Comparison of ENCODE assay signal across 14 cellular contexts in the genomic region with DNA sequence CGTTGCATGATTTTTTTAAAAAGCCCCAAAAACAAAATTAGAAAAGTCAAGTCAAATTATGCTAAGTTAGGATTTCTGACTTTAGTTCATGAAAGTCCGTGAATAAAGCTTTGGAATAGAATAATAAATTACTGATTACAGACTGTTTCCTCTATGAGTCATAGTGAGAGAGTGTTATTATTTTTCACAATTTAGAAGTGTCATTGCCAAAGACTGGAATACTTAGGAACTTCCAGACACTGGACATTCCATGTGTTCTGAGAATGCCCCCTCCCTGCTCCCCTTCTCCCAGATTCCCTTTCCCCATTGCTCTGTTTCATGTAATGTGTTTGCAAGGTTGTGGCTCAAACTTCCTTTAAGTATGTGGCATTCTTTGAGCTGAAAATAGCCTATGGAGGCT.
DNase-seq lines count a peak whose midpoint lies in the region; ATAC-seq and TF ChIP-seq lines count a peak whose summit lies in the region.
"Had no signal": no experiment of that assay in that cellular context is flagged by ENCODE, and none has a peak within 500 bp of the region (broad histone marks: within the 10 kb centered on the region; RNA-seq: fewer than 3 reads in every experiment).

No MANE protein-coding gene starts in this region.

- no peak for TF ChIP-seq POLR2A in adrenal gland (IDR thresholded peaks at IDR 0.05)

- H3K27ac ChIP-seq in adrenal gland (peak overlapping the region in 4 of 5 donors; percentile 47 to 70 (median 56)), foreskin keratinocyte (no peak overlapping the region)
- H3K27ac ChIP-seq: uterus had no signal

- 11 to 15% (median 12%) methylated on average over 2 of the region's 2 CpGs for WGBS in adrenal gland, 4 donors

- H3K9me3 ChIP-seq in adrenal gland (replicated peaks in 1 of 3) = no peaks in the 10 kb centered on the region
- H3K9me3 ChIP-seq in MG63 = no peaks in the 10 kb centered on the region
- H3K9me3 ChIP-seq: uterus had no signal

- TF ChIP-seq CTCF in adrenal gland (IDR thresholded peaks at IDR 0.05) (no peak), foreskin keratinocyte (conservative IDR thresholded peaks at IDR 0.05) (no peak)

- H3K4me1 ChIP-seq in adrenal gland (replicated peaks in 1 of 2) (peaks cover 12 to 33% of the 10 kb centered on the region in 2 donors), foreskin keratinocyte (peaks cover 10% of the 10 kb centered on the region)
- H3K4me1 ChIP-seq: uterus had no signal

- ATAC-seq in foreskin keratinocyte (peak; percentile 30), HG03108 (IDR thresholded peaks at IDR 0.05; ENCODE audit: unreplicated experiment) (no peak), GM18873 (IDR thresholded peaks at IDR 0.05; ENCODE audit: low FRiP score, unreplicated experiment) (no peak)

- peak; percentile 52 for DNase-seq in GM04504 (ENCODE audit: low read depth)
- no peak for DNase-seq in adrenal gland
- no peak for DNase-seq in foreskin keratinocyte
- peak; percentile 40 for DNase-seq in skeletal muscle cell (ENCODE audit: low read depth)
- DNase-seq in MG63 = no peak
- no peak for DNase-seq in SHP77 (lab: John Stamatoyannopoulos, UW)
- DNase-seq: activated effector memory CD4-positive, alpha-beta T cell treated with Interleukin-2 at 50 U/mL for 16 hours; DND-41; foreskin melanocyte; naive B cell; stimulated activated CD4-positive, alpha-beta T cell treated with anti-CD3 and anti-CD28 coated beads, Interleukin-4, amount 100 ng/mL, for 24 hours; uterus had no signal

- intact Hi-C loops in adrenal gland (cut with DNase I) = no loop called here

- H3K4me3 ChIP-seq in adrenal gland = no peak overlapping the region
- H3K4me3 ChIP-seq in skeletal muscle cell (ENCODE audit: low read depth, low read length) = no peak overlapping the region
- H3K4me3 ChIP-seq in MG63 = no peak overlapping the region
- H3K4me3 ChIP-seq: uterus had no signal

- H3K27me3 ChIP-seq in adrenal gland (no peaks in the 10 kb centered on the region), foreskin keratinocyte (no peaks in the 10 kb centered on the region), MG63 (no peaks in the 10 kb centered on the region)
- H3K27me3 ChIP-seq: uterus had no signal

- no peaks in the 10 kb centered on the region for H3K36me3 ChIP-seq in adrenal gland (replicated peaks in 1 of 2)
- H3K36me3 ChIP-seq in MG63 = no peaks in the 10 kb centered on the region
- H3K36me3 ChIP-seq: uterus had no signal

Comparison
In these comparisons a context has a peak if more than half of its experiments do, and no peak if none do; other contexts are left out.
1. DNase-seq: peak in GM04504 (single experiment) and skeletal muscle cell (single experiment); none in adrenal gland (0 of 7), foreskin keratinocyte (0 of 2), MG63 (single experiment) and SHP77 (0 of 2).